Comparison of ENCODE assay signal across 8 cellular contexts in the genomic region with DNA sequence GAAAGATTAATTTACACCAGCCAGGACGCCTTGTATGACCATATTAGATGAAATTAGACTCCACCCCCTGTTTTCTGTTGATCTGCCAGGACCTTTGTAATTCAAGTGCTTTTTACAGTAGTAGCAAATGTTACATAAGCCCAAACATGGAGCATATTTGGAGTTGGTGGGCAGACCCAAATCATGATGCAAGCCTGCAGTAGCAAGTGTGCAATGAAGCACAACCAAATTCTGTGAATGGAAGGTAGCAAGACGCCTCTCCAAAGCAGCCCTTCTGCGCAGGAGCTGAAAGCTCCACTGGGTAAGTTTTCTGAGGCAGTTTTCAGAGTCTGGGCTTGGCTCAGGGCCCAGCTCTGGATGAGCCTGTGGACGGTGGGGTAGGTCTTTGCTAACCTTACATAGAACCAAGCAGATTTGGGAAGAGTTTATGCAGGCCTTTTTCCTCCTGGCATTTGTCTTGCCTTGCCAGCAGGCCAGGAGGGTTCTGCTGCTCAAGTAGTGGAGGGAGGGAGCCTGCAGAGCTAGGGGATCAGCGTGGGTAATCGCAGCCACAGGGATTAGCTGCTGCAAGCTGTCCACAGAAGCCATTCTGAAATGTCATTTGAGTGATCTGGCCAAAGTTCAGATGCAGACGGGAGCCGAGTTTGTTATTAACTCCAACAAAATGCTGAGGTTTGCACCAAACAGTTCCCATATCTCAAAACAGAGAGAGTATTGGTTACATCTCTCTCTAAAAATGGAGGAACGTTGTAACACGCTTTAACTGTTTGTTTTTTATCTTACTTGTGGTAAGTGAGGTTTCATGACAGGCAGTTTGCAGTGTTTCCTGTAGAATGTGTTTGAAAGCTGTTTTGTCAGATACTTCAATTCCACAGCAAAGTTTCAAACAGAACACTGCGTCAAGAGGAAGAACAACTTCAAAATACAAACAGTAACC. TPM values are rescaled to one million over a fixed set of nuclear protein-coding genes. Genes with fewer than 3 reads are reported as not detected.
DNase-seq lines count a peak whose midpoint lies in the region; ATAC-seq and TF ChIP-seq lines count a peak whose summit lies in the region.

No MANE protein-coding gene starts in this region.

- TF ChIP-seq POLR2A in breast epithelium (IDR thresholded peaks at IDR 0.05), result no peak

- H3K9ac ChIP-seq in SK-N-MC (ENCODE audit: insufficient read length) (peak overlapping the region; percentile 67), stomach smooth muscle (ENCODE audit: low read length in 2 of 2) (peak overlapping the region; percentile 48 to 51)

- H3K9me3 ChIP-seq in SK-N-MC (ENCODE audit: low read depth, low read length) (no peaks in the 10 kb centered on the region), breast epithelium (no peaks in the 10 kb centered on the region), stomach smooth muscle (ENCODE audit: control insufficient read depth in 2 of 2, low read length in 2 of 2) (no peaks in the 10 kb centered on the region)

- H3K27me3 ChIP-seq in breast epithelium (no peaks in the 10 kb centered on the region), stomach smooth muscle (ENCODE audit: control insufficient read depth in 1 of 2, insufficient read depth in 2 of 2, low read length in 2 of 2) (no peaks in the 10 kb centered on the region)

- H3K4me3 ChIP-seq in SK-N-MC (peak overlapping the region; percentile 76), breast epithelium (peak overlapping the region; percentile 15 to 36 (median 35)), stomach smooth muscle (ENCODE audit: low read length in 2 of 2) (peak overlapping the region; percentile 64 to 65)

- peak; percentile 24 for DNase-seq in CMK (ENCODE audit: low read depth)
- DNase-seq in SK-N-MC (ENCODE audit: low read depth, low spot score), result peak; percentile 37
- DNase-seq in breast epithelium (ENCODE audit: low spot score in 2 of 2), result no peak
- DNase-seq in kidney tubule cell (ENCODE audit: low spot score), result peak; percentile 66
- no peak for DNase-seq in DMS153 treated with DMSO at 0.1 percent for 48 hours (lab: John Stamatoyannopoulos, UW; ENCODE audit: unreplicated experiment)

- H3K27ac ChIP-seq in SK-N-MC (peak overlapping the region; percentile 67), breast epithelium (peak overlapping the region; percentile 70 to 75), stomach smooth muscle (ENCODE audit: low read length) (peak overlapping the region; percentile 77)

- peaks cover 0 to 32% of the 10 kb centered on the region in 2 donors for H3K4me1 ChIP-seq in breast epithelium
- peaks cover 48% of the 10 kb centered on the region for H3K4me1 ChIP-seq in stomach smooth muscle (ENCODE audit: control insufficient read depth, insufficient read depth, low read length)

- intact Hi-C loops in breast epithelium (cut with DNase I; ENCODE audit: low total_unique reads), result no loop called here

- peak; percentile 61 for ATAC-seq in GM19351 (IDR thresholded peaks at IDR 0.05; ENCODE audit: unreplicated experiment)
- ATAC-seq in HG03378 (IDR thresholded peaks at IDR 0.05; ENCODE audit: unreplicated experiment), result peak; percentile 58

- no peak for TF ChIP-seq CTCF in breast epithelium (IDR thresholded peaks at IDR 0.05)

- no peaks in the 10 kb centered on the region; the same call in 1 of the 2 replicates for H3K36me3 ChIP-seq in SK-N-MC (ENCODE audit: insufficient read depth, low read length)
- no peaks in the 10 kb centered on the region for H3K36me3 ChIP-seq in breast epithelium
- no peaks in the 10 kb centered on the region for H3K36me3 ChIP-seq in stomach smooth muscle (ENCODE audit: control insufficient read depth in 2 of 2, insufficient read depth in 2 of 2, low read length in 2 of 2)

RNA-seq across cellular contexts. Expression of gene PSMD6, which starts 55.4 kb away (rescaled TPM):
- total RNA-seq in breast epithelium, result 10 to 100 TPM; 60.9 to 74.7 (median 69.8) TPM

RNA-seq across cellular contexts. Expression of gene SCAANT1, which starts 55.8 kb away (rescaled TPM):
- total RNA-seq in breast epithelium, result not detected

Comparison
In these comparisons a context has a peak if more than half of its experiments do, and no peak if none do; other contexts are left out.
1. DNase-seq: peak in CMK (single experiment), SK-N-MC (single experiment) and kidney tubule cell (single experiment); none in breast epithelium (0 of 2) and DMS153 treated with DMSO at 0.1 percent for 48 hours (single experiment).
2. Peak in every context shown above with its lines, with median percentiles within 50 percentile points of each other: H3K27ac ChIP-seq and H3K4me3 ChIP-seq.